2 cellular contexts compared by ENCODE assay signal in genomic region chr5:93189707-93190120, GRCh38.
A peak's percentile ranks its signal among the peaks of the same experiment; 100 is the strongest.
TF ChIP-seq lines count a peak whose summit lies in the region.

No MANE protein-coding gene starts in this region.

TF ChIP-seq in HepG2, 621 proteins besides CTCF, POLR2A, EP300 and RAD21 (continued from another document and continues in another):
- TF ChIP-seq POGZ (CRISPR knock-in tag; IDR thresholded peaks at IDR 0.05) (no peak), NCOA5 (CRISPR knock-in tag; IDR thresholded peaks at IDR 0.05) (no peak), ZNF317 (CRISPR knock-in tag; IDR thresholded peaks at IDR 0.05) (no peak), AHDC1 (CRISPR knock-in tag; IDR thresholded peaks at IDR 0.05; ENCODE audit: borderline replicate concordance) (no peak), PLRG1 (conservative IDR thresholded peaks at IDR 0.05) (no peak), ELF3 (CRISPR knock-in tag; IDR thresholded peaks at IDR 0.05) (peak; percentile 50), ZNF740 (CRISPR knock-in tag; IDR thresholded peaks at IDR 0.05) (no peak), SIX1 (CRISPR knock-in tag; IDR thresholded peaks at IDR 0.05; ENCODE audit: borderline replicate concordance) (no peak), HOMEZ (CRISPR knock-in tag; IDR thresholded peaks at IDR 0.05; ENCODE audit: low read depth) (peak; percentile 81; the same call in 1 of the 2 replicates), SRSF9 (IDR thresholded peaks at IDR 0.05; ENCODE audit: borderline replicate concordance, insufficient read depth, low read depth, low read length, poor library complexity, severe bottlenecking) (no peak), ZNF556 (CRISPR knock-in tag; IDR thresholded peaks at IDR 0.05; ENCODE audit: borderline replicate concordance) (no peak), ATM (IDR thresholded peaks at IDR 0.05; ENCODE audit: borderline replicate concordance) (no peak), ASH2L (IDR thresholded peaks at IDR 0.05; ENCODE audit: insufficient read length, low read depth, low read length) (peak; percentile 17), ZNF30 (CRISPR knock-in tag; IDR thresholded peaks at IDR 0.05) (no peak), CHD4 (IDR thresholded peaks at IDR 0.05; ENCODE audit: borderline replicate concordance, low read length) (no peak), HMG20A (CRISPR knock-in tag; IDR thresholded peaks at IDR 0.05; ENCODE audit: borderline replicate concordance) (peak; percentile 64; the same call in 1 of the 2 replicates), NFE2 (CRISPR knock-in tag; IDR thresholded peaks at IDR 0.05) (no peak), PAXIP1 (CRISPR knock-in tag; conservative IDR thresholded peaks at IDR 0.05) (no peak), ZSCAN22 (CRISPR knock-in tag; IDR thresholded peaks at IDR 0.05) (no peak), RARA (CRISPR knock-in tag; IDR thresholded peaks at IDR 0.05) (peak; percentile 33)

TF ChIP-seq in SK-N-SH, 30 proteins besides CTCF, POLR2A, EP300 and RAD21 (continued from another document):
- peak; percentile 84 for TF ChIP-seq TCF12 (IDR thresholded peaks at IDR 0.05)
- peak; percentile 23; the same call in 1 of the 2 replicates for TF ChIP-seq NFIC (IDR thresholded peaks at IDR 0.05; ENCODE audit: borderline replicate concordance)
- peak; percentile 92 for TF ChIP-seq PBX3 (IDR thresholded peaks at IDR 0.05)
- TF ChIP-seq FOSL2 (IDR thresholded peaks at IDR 0.05; ENCODE audit: borderline replicate concordance, low read depth), result peak; percentile 84
- no peak for TF ChIP-seq REST (IDR thresholded peaks at IDR 0.05; ENCODE audit: low read depth, low read length)
- TF ChIP-seq GABPA (IDR thresholded peaks at IDR 0.05; ENCODE audit: low read depth), result no peak
- no peak; the same call in 1 of the 2 replicates for TF ChIP-seq RXRA (IDR thresholded peaks at IDR 0.05; ENCODE audit: borderline replicate concordance, low read depth)
- no peak for TF ChIP-seq USF2 (IDR thresholded peaks at IDR 0.05; ENCODE audit: borderline replicate concordance, low read depth, low read length)
- 0 out of 2 replicates have a peak, but pooled peaks have one; percentile 44 for TF ChIP-seq ZBTB33 (IDR thresholded peaks at IDR 0.05; ENCODE audit: borderline replicate concordance, low read depth)
- TF ChIP-seq RCOR1 (IDR thresholded peaks at IDR 0.05; ENCODE audit: low read length), result no peak
- TF ChIP-seq IRF3 (IDR thresholded peaks at IDR 0.05; ENCODE audit: low read depth, low read length), result no peak
- no peak for TF ChIP-seq GATA2 (CRISPR knock-in tag; IDR thresholded peaks at IDR 0.05)
- peak; percentile 16; the same call in 1 of the 2 replicates for TF ChIP-seq YY1 (IDR thresholded peaks at IDR 0.05; ENCODE audit: low read depth)
